1 cellular context compared by ENCODE assay signal in genomic region chr17:35486920-35487727, GRCh38.
TF ChIP-seq lines count a peak whose summit lies in the region.

No MANE protein-coding gene starts in this region.

TF ChIP-seq in A549, 52 proteins besides CTCF, POLR2A, EP300 and RAD21:
- TF ChIP-seq CEBPB (IDR thresholded peaks at IDR 0.05) (no peak), RFX5 (IDR thresholded peaks at IDR 0.05) (no peak), MAFK (IDR thresholded peaks at IDR 0.05; ENCODE audit: partially characterized antibody) (no peak), FOXS1 (CRISPR knock-in tag; IDR thresholded peaks at IDR 0.05) (no peak), RCOR1 (IDR thresholded peaks at IDR 0.05; ENCODE audit: low read depth, low read length) (no peak), FOSL2 (IDR thresholded peaks at IDR 0.05) (no peak), FOSL2 (CRISPR knock-in tag; IDR thresholded peaks at IDR 0.05) (no peak), CHD4 (IDR thresholded peaks at IDR 0.05; ENCODE audit: borderline replicate concordance) (no peak), RARB (CRISPR knock-in tag; IDR thresholded peaks at IDR 0.05) (no peak), ELK1 (IDR thresholded peaks at IDR 0.05; ENCODE audit: low read depth, low read length) (no peak), CHD2 (IDR thresholded peaks at IDR 0.05; ENCODE audit: low read length, partially characterized antibody) (no peak), HOXB5 (CRISPR knock-in tag; IDR thresholded peaks at IDR 0.05) (no peak), ESRRA (IDR thresholded peaks at IDR 0.05; ENCODE audit: borderline replicate concordance, low read length) (no peak), HOXA7 (CRISPR knock-in tag; IDR thresholded peaks at IDR 0.05) (no peak), GATA3 (IDR thresholded peaks at IDR 0.05; ENCODE audit: borderline replicate concordance) (no peak), ZFP36 (IDR thresholded peaks at IDR 0.05; ENCODE audit: borderline replicate concordance, partially characterized antibody) (no peak), JUNB (IDR thresholded peaks at IDR 0.05) (no peak), MYC (IDR thresholded peaks at IDR 0.05; ENCODE audit: borderline replicate concordance, low read length) (no peak)
- TF ChIP-seq, protein P1, sequence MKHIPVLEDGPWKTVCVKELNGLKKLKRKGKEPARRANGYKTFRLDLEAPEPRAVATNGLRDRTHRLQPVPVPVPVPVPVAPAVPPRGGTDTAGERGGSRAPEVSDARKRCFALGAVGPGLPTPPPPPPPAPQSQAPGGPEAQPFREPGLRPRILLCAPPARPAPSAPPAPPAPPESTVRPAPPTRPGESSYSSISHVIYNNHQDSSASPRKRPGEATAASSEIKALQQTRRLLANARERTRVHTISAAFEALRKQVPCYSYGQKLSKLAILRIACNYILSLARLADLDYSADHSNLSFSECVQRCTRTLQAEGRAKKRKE (CRISPR knock-in tag; IDR thresholded peaks at IDR 0.05; ENCODE audit: low read depth) = no peak
- TF ChIP-seq, protein P2, sequence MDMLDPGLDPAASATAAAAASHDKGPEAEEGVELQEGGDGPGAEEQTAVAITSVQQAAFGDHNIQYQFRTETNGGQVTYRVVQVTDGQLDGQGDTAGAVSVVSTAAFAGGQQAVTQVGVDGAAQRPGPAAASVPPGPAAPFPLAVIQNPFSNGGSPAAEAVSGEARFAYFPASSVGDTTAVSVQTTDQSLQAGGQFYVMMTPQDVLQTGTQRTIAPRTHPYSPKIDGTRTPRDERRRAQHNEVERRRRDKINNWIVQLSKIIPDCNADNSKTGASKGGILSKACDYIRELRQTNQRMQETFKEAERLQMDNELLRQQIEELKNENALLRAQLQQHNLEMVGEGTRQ (IDR thresholded peaks at IDR 0.05) = no peak
TF ChIP-seq in A549: peak in this region for 0.
